21 cellular contexts compared by ENCODE assay signal in the genomic region with DNA sequence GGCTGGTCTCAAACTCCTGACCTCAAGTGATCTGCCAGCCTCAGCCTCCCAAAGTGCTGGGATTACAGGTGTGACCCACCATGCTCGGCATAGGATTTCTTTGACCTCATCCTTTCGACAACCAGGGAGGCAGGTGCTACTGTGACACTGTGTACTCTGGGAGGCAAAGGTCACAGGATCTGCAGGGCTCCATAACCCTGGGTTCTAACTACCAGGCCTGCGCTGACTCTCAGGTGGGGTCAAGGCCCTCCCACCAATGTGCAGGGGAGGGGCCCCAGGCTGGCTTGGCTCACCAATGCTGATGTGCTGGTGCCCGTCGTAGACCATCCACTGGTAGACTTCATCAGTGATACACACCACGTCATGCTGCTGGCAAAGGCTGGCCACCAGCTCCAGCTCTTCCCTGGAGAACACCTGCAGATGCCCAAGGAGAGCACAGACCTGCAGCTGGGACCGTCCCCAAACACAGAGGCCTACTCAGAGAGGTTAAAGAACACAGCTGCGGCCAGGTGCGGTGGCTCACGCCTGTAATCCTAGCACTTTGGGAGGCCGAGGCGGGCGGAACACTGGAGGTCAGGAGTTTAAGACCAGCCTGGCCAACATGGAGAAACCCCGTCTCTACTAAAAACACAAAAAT.
"Had no signal": no experiment of that assay in that cellular context is flagged by ENCODE, and none has a peak within 500 bp of the region (broad histone marks: within the 10 kb centered on the region; RNA-seq: fewer than 3 reads in every experiment).

No MANE protein-coding gene starts in this region.

- ATAC-seq: effector memory CD8-positive, alpha-beta T cell; gastrocnemius medialis; naive thymus-derived CD4-positive, alpha-beta T cell; sciatic nerve; stimulated activated naive B cell treated with anti-CD40 and anti-IgM and Interleukin-4, amounts not matched to agents 10 μg/mL and 1 μg/mL and 100 μg/mL, for 72 hours; stimulated activated naive CD8-positive, alpha-beta T cell treated with anti-CD3 and anti-CD28 coated beads, Interleukin-15, amount 100 ng/mL, for 72 hours had no signal

- H3K36me3 ChIP-seq: prostate gland had no signal

- H3K9ac ChIP-seq: parathyroid adenoma had no signal

- H3K4me3 ChIP-seq: esophagus muscularis mucosa, gastrocnemius medialis, heart right ventricle, left ventricle myocardium inferior, prostate gland, testis, tibial nerve had no signal

- DNase-seq: effector memory CD8-positive, alpha-beta T cell; gastrocnemius medialis; heart right ventricle; hypothalamus; left ventricle myocardium inferior; mammary epithelial cell; naive thymus-derived CD4-positive, alpha-beta T cell; nephron progenitor cell; stimulated activated CD4-positive, alpha-beta T cell treated with anti-CD3 and anti-CD28 coated beads, Interleukin-2, amount 100 ng/mL, for 24 hours; stimulated activated CD4-positive, alpha-beta T cell treated with anti-CD3 and anti-CD28 coated beads, Interleukin-4, amount 100 ng/mL, for 4 hours; stimulated activated naive B cell treated with anti-CD40 and anti-IgM and Interleukin-4, amounts not matched to agents 10 μg/mL and 1 μg/mL and 100 μg/mL, for 72 hours; stimulated activated naive CD8-positive, alpha-beta T cell treated with anti-CD3 and anti-CD28 coated beads, Interleukin-15, amount 100 ng/mL, for 72 hours; testis had no signal

- H2AFZ ChIP-seq: parathyroid adenoma had no signal

- H3K27ac ChIP-seq: epithelial cell of prostate, esophagus muscularis mucosa, gastrocnemius medialis, heart right ventricle, left ventricle myocardium inferior, parathyroid adenoma, prostate gland, testis, tibial nerve had no signal

- H3K9me3 ChIP-seq: esophagus muscularis mucosa, gastrocnemius medialis, heart right ventricle, left ventricle myocardium inferior, prostate gland, testis, tibial nerve had no signal

- H3K79me2 ChIP-seq: parathyroid adenoma had no signal

- H3K4me1 ChIP-seq: esophagus muscularis mucosa, gastrocnemius medialis, heart right ventricle, left ventricle myocardium inferior, parathyroid adenoma, prostate gland, testis, tibial nerve had no signal

- FAIRE-seq: colon, islet of Langerhans had no signal

- H3K27me3 ChIP-seq: esophagus muscularis mucosa, gastrocnemius medialis, heart right ventricle, testis, tibial nerve had no signal
